ENCODE assay signal across 13 cellular contexts in genomic region chr18:28115149-28115550, GRCh38.
A peak's percentile ranks its signal among the peaks of the same experiment; 100 is the strongest.
DNase-seq lines count a peak whose midpoint lies in the region; ATAC-seq and TF ChIP-seq lines count a peak whose summit lies in the region.
"Had no signal": no experiment of that assay in that cellular context is flagged by ENCODE, and none has a peak within 500 bp of the region (broad histone marks: within the 10 kb centered on the region; RNA-seq: fewer than 3 reads in every experiment).

No MANE protein-coding gene starts in this region.

- H3K4me1 ChIP-seq in HUES6 (ENCODE audit: control insufficient read depth, insufficient read depth, low read length): peaks cover 44% of the 10 kb centered on the region
- no peaks in the 10 kb centered on the region for H3K4me1 ChIP-seq in left lung
- H3K4me1 ChIP-seq in upper lobe of left lung: no peaks in the 10 kb centered on the region

- WGBS in upper lobe of left lung, 2 donors: 94 to 100% methylated on average over 2 of the region's 2 CpGs

- peak; percentile 36 for ATAC-seq in left lung
- no peak for ATAC-seq in T-helper 17 cell
- no peak for ATAC-seq in upper lobe of left lung (ENCODE audit: low FRiP score in 2 of 2)
- ATAC-seq: stimulated activated naive CD8-positive, alpha-beta T cell treated with anti-CD3 and anti-CD28 coated beads, Interleukin-15, amount 100 ng/mL, for 72 hours had no signal

- TF ChIP-seq CTCF in left lung (IDR thresholded peaks at IDR 0.05): no peak
- TF ChIP-seq CTCF in upper lobe of left lung (IDR thresholded peaks at IDR 0.05): no peak

- H3K9me3 ChIP-seq in HUES6 (ENCODE audit: control insufficient read depth, insufficient read depth, low read depth, low read length) (no peaks in the 10 kb centered on the region), left lung (no peaks in the 10 kb centered on the region), T-helper 17 cell (ENCODE audit: control insufficient read depth, low read length, poor library complexity, severe bottlenecking) (no peaks in the 10 kb centered on the region), upper lobe of left lung (no peaks in the 10 kb centered on the region)

- H3K27ac Mint-ChIP-seq in T-helper 17 cell: no peak overlapping the region
- H3K27ac Mint-ChIP-seq: stimulated activated naive CD8-positive, alpha-beta T cell treated with anti-CD3 and anti-CD28 coated beads, Interleukin-15, amount 100 ng/mL, for 72 hours had no signal

- H3K4me3 ChIP-seq in HUES6 (ENCODE audit: low read depth, low read length) (no peak overlapping the region), left lung (no peak overlapping the region), upper lobe of left lung (no peak overlapping the region)

- H3K36me3 Mint-ChIP-seq in T-helper 17 cell (ENCODE audit: low read depth): no peaks in the 10 kb centered on the region

- peak; percentile 29 for DNase-seq in AG08396 (ENCODE audit: low spot score)
- DNase-seq in brain pericyte (ENCODE audit: low read depth, low spot score): peak; percentile 46
- no peak for DNase-seq in left lung
- DNase-seq in T-helper 17 cell: no peak
- no peak for DNase-seq in upper lobe of left lung
- no peak for DNase-seq in epidermal melanocyte (ENCODE audit: insufficient read length, low spot score)
- no peak for DNase-seq in NCI-H2227 treated with DMSO at 0.1 percent for 48 hours (lab: John Stamatoyannopoulos, UW)
- DNase-seq: activated effector memory CD4-positive, alpha-beta T cell treated with anti-CD3 and anti-CD28 coated beads, Interleukin-2, amount 50 U/mL, for 16 hours; erythroblast; H7; stimulated activated CD4-positive, alpha-beta T cell treated with anti-CD3 and anti-CD28 coated beads, Interleukin-12 subunit alpha, Interleukin-12 subunit beta, amount 100 ng/mL, for 4 hours; stimulated activated naive CD8-positive, alpha-beta T cell treated with anti-CD3 and anti-CD28 coated beads, Interleukin-15, amount 100 ng/mL, for 72 hours had no signal

- intact Hi-C loops in left lung (cut with DNase I): no loop called here

- H3K27me3 ChIP-seq in HUES6 (ENCODE audit: control insufficient read depth, insufficient read depth, low read length) (no peaks in the 10 kb centered on the region), left lung (no peaks in the 10 kb centered on the region), upper lobe of left lung (no peaks in the 10 kb centered on the region)

- peak overlapping the region; percentile 13 for H3K9ac ChIP-seq in HUES6 (ENCODE audit: low read length)

- H3K36me3 ChIP-seq in HUES6 (ENCODE audit: control insufficient read depth, insufficient read depth, low read length) (no peaks in the 10 kb centered on the region), left lung (no peaks in the 10 kb centered on the region), upper lobe of left lung (no peaks in the 10 kb centered on the region)

- no peaks in the 10 kb centered on the region for H3K27me3 Mint-ChIP-seq in T-helper 17 cell
- H3K27me3 Mint-ChIP-seq: stimulated activated naive CD8-positive, alpha-beta T cell treated with anti-CD3 and anti-CD28 coated beads, Interleukin-15, amount 100 ng/mL, for 72 hours had no signal

- TF ChIP-seq POLR2A in upper lobe of left lung (IDR thresholded peaks at IDR 0.05): no peak

- no peaks in the 10 kb centered on the region for H3K4me1 Mint-ChIP-seq in T-helper 17 cell
- H3K4me1 Mint-ChIP-seq: stimulated activated naive CD8-positive, alpha-beta T cell treated with anti-CD3 and anti-CD28 coated beads, Interleukin-15, amount 100 ng/mL, for 72 hours had no signal

- H3K4me3 Mint-ChIP-seq in T-helper 17 cell: no peak overlapping the region
- H3K4me3 Mint-ChIP-seq: stimulated activated naive CD8-positive, alpha-beta T cell treated with anti-CD3 and anti-CD28 coated beads, Interleukin-15, amount 100 ng/mL, for 72 hours had no signal

- TF ChIP-seq EP300 in upper lobe of left lung (IDR thresholded peaks at IDR 0.05): no peak

- H3K27ac ChIP-seq in HUES6 (ENCODE audit: low read depth, low read length): peak overlapping the region; percentile 81; the same call in 1 of the 2 replicates
- no peak overlapping the region for H3K27ac ChIP-seq in left lung
- H3K27ac ChIP-seq in upper lobe of left lung: no peak overlapping the region

Comparison
In these comparisons a context has a peak if more than half of its experiments do, and no peak if none do; other contexts are left out.
1. DNase-seq: peak in AG08396 (single experiment) and brain pericyte (single experiment); none in left lung (0 of 2), T-helper 17 cell (0 of 3), upper lobe of left lung (0 of 2), epidermal melanocyte (single experiment) and NCI-H2227 treated with DMSO at 0.1 percent for 48 hours (single experiment).